1 cellular context compared by ENCODE assay signal in the genomic region with DNA sequence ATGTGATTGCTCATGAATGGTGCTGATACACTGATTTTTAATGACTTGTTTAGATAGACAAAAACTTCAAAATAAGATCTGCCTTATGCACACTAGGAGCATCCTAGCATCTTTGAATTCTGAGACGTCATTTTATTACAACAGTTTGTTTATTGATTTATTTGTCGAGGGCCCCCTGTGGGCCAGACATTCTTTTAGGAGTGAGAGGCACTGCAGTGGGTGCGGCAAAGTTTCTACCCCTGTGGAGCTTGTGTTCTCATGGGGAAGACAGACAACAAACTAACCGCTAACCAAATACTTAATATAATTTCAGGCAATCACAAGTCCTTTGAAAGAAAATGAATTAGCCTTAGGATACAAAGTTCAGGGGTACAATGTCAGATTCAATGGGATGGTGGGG.
TF ChIP-seq lines count a peak whose summit lies in the region.

No MANE protein-coding gene starts in this region.

TF ChIP-seq in H1, 55 proteins besides CTCF, POLR2A, EP300 and RAD21:
- TF ChIP-seq RXRA (IDR thresholded peaks at IDR 0.05; ENCODE audit: insufficient read depth, low read depth, low read length) = no peak
- TF ChIP-seq, protein P1, sequence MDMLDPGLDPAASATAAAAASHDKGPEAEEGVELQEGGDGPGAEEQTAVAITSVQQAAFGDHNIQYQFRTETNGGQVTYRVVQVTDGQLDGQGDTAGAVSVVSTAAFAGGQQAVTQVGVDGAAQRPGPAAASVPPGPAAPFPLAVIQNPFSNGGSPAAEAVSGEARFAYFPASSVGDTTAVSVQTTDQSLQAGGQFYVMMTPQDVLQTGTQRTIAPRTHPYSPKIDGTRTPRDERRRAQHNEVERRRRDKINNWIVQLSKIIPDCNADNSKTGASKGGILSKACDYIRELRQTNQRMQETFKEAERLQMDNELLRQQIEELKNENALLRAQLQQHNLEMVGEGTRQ (IDR thresholded peaks at IDR 0.05; ENCODE audit: low read length) = no peak
